In genomic region chr20:58888521-58889333, GRCh38 we compare ENCODE assay signal across 8 cellular contexts. TPM values are rescaled to one million over a fixed set of nuclear protein-coding genes. Genes with fewer than 3 reads are reported as not detected.
DNase-seq lines count a peak whose midpoint lies in the region; ATAC-seq, FAIRE-seq and TF ChIP-seq lines count a peak whose summit lies in the region.

No MANE protein-coding gene starts in this region.

- FAIRE-seq in RCC 7860 (lab: Jason Lieb, UNC), result no peak

- TF ChIP-seq POLR2A in GM18505 (IDR thresholded peaks at IDR 0.05; ENCODE audit: borderline replicate concordance, extremely low read depth, insufficient read depth, insufficient read length), result peak; percentile 100

- H3K4me3 ChIP-seq in coronary artery (peak overlapping the region; percentile 81), left lung (peak overlapping the region; percentile 42 to 72)

- H3K27me3 ChIP-seq in left lung, result no peaks in the 10 kb centered on the region

- DNase-seq in NCI-H2196 (lab: John Stamatoyannopoulos, UW; ENCODE audit: unreplicated experiment) (peak; percentile 61), coronary artery (ENCODE audit: low spot score) (peak; percentile 88), left lung (peak; percentile 84 to 92), RCC 7860 (ENCODE audit: low spot score) (no peak)
- DNase-seq in activated CD4-positive, alpha-beta T cell treated with anti-CD3 and anti-CD28 coated beads for 48 hours, result peak; percentile 86
- peak; percentile 68 to 70 for DNase-seq in stimulated activated CD4-positive, alpha-beta T cell treated with anti-CD3 and anti-CD28 coated beads, Interleukin-2, amount 100 ng/mL, for 48 hours

- TF ChIP-seq CTCF in coronary artery (IDR thresholded peaks at IDR 0.05), result no peak
- TF ChIP-seq CTCF in left lung (IDR thresholded peaks at IDR 0.05), result no peak

- no peaks in the 10 kb centered on the region for H3K9me3 ChIP-seq in left lung

- no peaks in the 10 kb centered on the region for H3K36me3 ChIP-seq in left lung

- ATAC-seq in GM18505 (IDR thresholded peaks at IDR 0.05; ENCODE audit: unreplicated experiment) (peak; percentile 32), HG02970 (IDR thresholded peaks at IDR 0.05; ENCODE audit: low FRiP score, unreplicated experiment) (peak; percentile 43), left lung (peak; percentile 55)

- H3K27ac ChIP-seq in coronary artery (peak overlapping the region; percentile 100), left lung (peak overlapping the region; percentile 91 to 99)

- peaks cover 4 to 21% of the 10 kb centered on the region in 2 donors for H3K4me1 ChIP-seq in left lung

- intact Hi-C loops in left lung (cut with DNase I), result no loop called here

RNA-seq across cellular contexts. Expression of gene GNAS, which starts 36.2 kb away (rescaled TPM):
- total RNA-seq in left lung, result 1,000 to 10,000 TPM in 1 of 2 donors, 100 to 1,000 TPM in 1; 723 to 1,158 TPM

RNA-seq across cellular contexts. Expression of gene GNAS-AS1, which starts 38.0 kb away (rescaled TPM):
- total RNA-seq in left lung, result 1 to 10 TPM; 1.5 TPM
